9 cellular contexts compared by ENCODE assay signal in genomic region chrX:43316161-43316560, GRCh38.
"Had no signal": no experiment of that assay in that cellular context is flagged by ENCODE, and none has a peak within 500 bp of the region (broad histone marks: within the 10 kb centered on the region; RNA-seq: fewer than 3 reads in every experiment).

No MANE protein-coding gene starts in this region.

- H3K27ac ChIP-seq: GM23248 had no signal

- DNase-seq: GM23248, GOT3, H7, HFFc6, KBM-7 had no signal

- ATAC-seq: HCT116 had no signal

- H3K4me1 ChIP-seq: HAP-1 had no signal

- H3K4me3 Mint-ChIP-seq: HFFc6, IgD-negative memory B cell had no signal

- H3K9ac ChIP-seq: GM23248 had no signal

- H3K27ac Mint-ChIP-seq: HFFc6, IgD-negative memory B cell had no signal

- FAIRE-seq: HTR-8/SVneo had no signal

- H3K4me3 ChIP-seq: GM23248, HAP-1 had no signal

- H3K9me3 ChIP-seq: HAP-1 had no signal

- H2AFZ ChIP-seq: GM23248 had no signal

- H3K36me3 ChIP-seq: HAP-1 had no signal
